Comparison of ENCODE assay signal across 9 cellular contexts in genomic region chr22:20919718-20920117, GRCh38. TPM values are rescaled to one million over a fixed set of nuclear protein-coding genes. Genes with fewer than 3 reads are reported as not detected.
DNase-seq lines count a peak whose midpoint lies in the region; ATAC-seq and TF ChIP-seq lines count a peak whose summit lies in the region.
"Had no signal": no experiment of that assay in that cellular context is flagged by ENCODE, and none has a peak within 500 bp of the region (broad histone marks: within the 10 kb centered on the region; RNA-seq: fewer than 3 reads in every experiment).

No MANE protein-coding gene starts in this region.

- H3K79me2 ChIP-seq in MM.1S (ENCODE audit: low read length) (peaks cover 75% of the 10 kb centered on the region), neural cell (replicated peaks; ENCODE audit: insufficient read depth, low read length) (peaks cover 64% of the 10 kb centered on the region)

- DNase-seq in MM.1S (no peak), mesenteric fat pad (ENCODE audit: low spot score) (no peak), sciatic nerve (ENCODE audit: low spot score) (no peak), hypothalamus (lab: John Stamatoyannopoulos, UW) (no peak), HuH-7.5 (ENCODE audit: low spot score) (no peak)
- DNase-seq: hippocampal formation had no signal

- no peak overlapping the region for H2AFZ ChIP-seq in MM.1S (ENCODE audit: low read length)
- no peak overlapping the region for H2AFZ ChIP-seq in neural cell (ENCODE audit: low read depth, low read length)

- H3F3A ChIP-seq in MM.1S (ENCODE audit: insufficient read depth, low read length) (peaks cover 3% of the 10 kb centered on the region; the same call in 1 of the 2 replicates), neural cell (ENCODE audit: insufficient read depth, low read length, poor library complexity, severe bottlenecking) (peaks cover 4% of the 10 kb centered on the region)

- H3K4me2 ChIP-seq in MM.1S (ENCODE audit: low read depth, low read length) (peak overlapping the region; percentile 79), neural cell (ENCODE audit: low read length) (peak overlapping the region; percentile 86)

- H3K27ac ChIP-seq in C4-2B = peak overlapping the region; percentile 5; the same call in 1 of the 2 replicates
- H3K27ac ChIP-seq in MM.1S (ENCODE audit: low read length) = no peak overlapping the region
- no peak overlapping the region for H3K27ac ChIP-seq in duodenal mucosa (ENCODE audit: low read depth, low read length)
- no peak overlapping the region for H3K27ac ChIP-seq in neural cell (ENCODE audit: low read length)

- intact Hi-C loops in sciatic nerve (cut with DNase I) = no loop called here

- H3K36me3 ChIP-seq in MM.1S (replicated peaks; ENCODE audit: insufficient read depth, low read length) = no peaks in the 10 kb centered on the region; the same call in 1 of the 2 replicates
- no peaks in the 10 kb centered on the region for H3K36me3 ChIP-seq in duodenal mucosa (ENCODE audit: control insufficient read depth in 1 of 2, insufficient read depth in 2 of 2, low read length in 2 of 2)
- no peaks in the 10 kb centered on the region for H3K36me3 ChIP-seq in neural cell (ENCODE audit: insufficient read depth, low read length)

- H3K4me1 ChIP-seq in MM.1S (ENCODE audit: low read length) (peaks cover 10% of the 10 kb centered on the region), duodenal mucosa (ENCODE audit: control insufficient read depth in 1 of 2, insufficient read depth in 2 of 2, low read length in 2 of 2) (peaks cover 12 to 22% of the 10 kb centered on the region in 2 donors)

- H3K27me3 ChIP-seq in MM.1S (replicated peaks; ENCODE audit: insufficient read depth, low read length) = no peaks in the 10 kb centered on the region
- no peaks in the 10 kb centered on the region for H3K27me3 ChIP-seq in duodenal mucosa (ENCODE audit: control insufficient read depth in 1 of 2, insufficient read depth in 2 of 2, low read length in 2 of 2)
- no peaks in the 10 kb centered on the region for H3K27me3 ChIP-seq in neural cell (ENCODE audit: insufficient read depth, low read depth, low read length)

- H3K9me2 ChIP-seq in MM.1S (replicated peaks; ENCODE audit: insufficient read depth, low read length) (no peaks in the 10 kb centered on the region), neural cell (ENCODE audit: insufficient read depth, low read length) (no peaks in the 10 kb centered on the region)

- H3K9me3 ChIP-seq in MM.1S (replicated peaks; ENCODE audit: insufficient read depth, low read length) (no peaks in the 10 kb centered on the region), duodenal mucosa (ENCODE audit: control insufficient read depth in 1 of 2, low read length in 2 of 2) (no peaks in the 10 kb centered on the region), neural cell (ENCODE audit: low read length) (no peaks in the 10 kb centered on the region)

- peaks cover 48% of the 10 kb centered on the region for H4K20me1 ChIP-seq in MM.1S (ENCODE audit: insufficient read depth, low read length)
- peaks cover 20% of the 10 kb centered on the region for H4K20me1 ChIP-seq in neural cell (ENCODE audit: insufficient read depth)

- TF ChIP-seq CTCF in C4-2B (conservative IDR thresholded peaks at IDR 0.05) = no peak
- TF ChIP-seq CTCF in MM.1S (IDR thresholded peaks at IDR 0.05; ENCODE audit: low read length) = no peak
- no peak for TF ChIP-seq CTCF in neural cell (IDR thresholded peaks at IDR 0.05; ENCODE audit: poor library complexity, severe bottlenecking)

- H3K4me3 ChIP-seq in MM.1S (ENCODE audit: low read length) (peak overlapping the region; percentile 82), duodenal mucosa (ENCODE audit: low read depth in 1 of 2, low read length in 2 of 2) (peak overlapping the region; percentile 96 to 97), neural cell (ENCODE audit: low read length) (peak overlapping the region; percentile 100)

- H3K9ac ChIP-seq in MM.1S (ENCODE audit: low read length) = peak overlapping the region; percentile 58; the same call in 1 of the 2 replicates
- H3K9ac ChIP-seq in duodenal mucosa (ENCODE audit: low read depth in 1 of 2, low read length in 2 of 2) = peak overlapping the region; percentile 54 to 70
- peak overlapping the region; percentile 9 for H3K9ac ChIP-seq in neural cell (ENCODE audit: low read length)

- ATAC-seq in sciatic nerve = no peak

- TF ChIP-seq RAD21 in neural cell (conservative IDR thresholded peaks at IDR 0.05) = no peak

- no peak for TF ChIP-seq EP300 in neural cell (conservative IDR thresholded peaks at IDR 0.05; ENCODE audit: poor library complexity, severe bottlenecking)

TF ChIP-seq in neural cell, 6 proteins besides CTCF, POLR2A, EP300 and RAD21:
- no peak for TF ChIP-seq REST (IDR thresholded peaks at IDR 0.05; ENCODE audit: borderline replicate concordance)
- TF ChIP-seq MXI1 (conservative IDR thresholded peaks at IDR 0.05; ENCODE audit: poor library complexity, severe bottlenecking) = no peak
- no peak for TF ChIP-seq SMC3 (conservative IDR thresholded peaks at IDR 0.05; ENCODE audit: poor library complexity)
- TF ChIP-seq POLR2AphosphoS5 (IDR thresholded peaks at IDR 0.05) = no peak
- no peak for TF ChIP-seq EZH2 (IDR thresholded peaks at IDR 0.05; ENCODE audit: borderline replicate concordance, insufficient read depth, low read length, poor library complexity, severe bottlenecking)
- no peak for TF ChIP-seq TAF1 (IDR thresholded peaks at IDR 0.05; ENCODE audit: low read depth)

RNA-seq across cellular contexts. Expression of gene CRKL, which starts 2.5 kb away (rescaled TPM):
- polyA plus RNA-seq in neural cell = 46.8 and 50.2 TPM in 2 replicates
- polyA minus RNA-seq in neural cell = 91.9 and 102 TPM in 2 replicates
- total RNA-seq in mesenteric fat pad (46.1 TPM), sciatic nerve (61.4 TPM)

RNA-seq across cellular contexts. Expression of gene AIFM3, which starts 47.3 kb away (rescaled TPM):
- 1.1 TPM in 1 of 2 replicates, not detected in the other for polyA plus RNA-seq in neural cell
- 0.49 TPM in 1 of 2 replicates, not detected in the other for polyA minus RNA-seq in neural cell
- total RNA-seq in mesenteric fat pad (2.1 TPM), sciatic nerve (2.1 TPM)

Comparison
In these comparisons a context has a peak if more than half of its experiments do, and no peak if none do; other contexts are left out.
1. H3K9ac ChIP-seq: peak in every context shown above with its lines; median percentile 62 in duodenal mucosa; 58 in MM.1S; 9 in neural cell.